ENCODE assay signal across 22 cellular contexts in genomic region chr15:61503383-61503969, GRCh38.
"Had no signal": no experiment of that assay in that cellular context is flagged by ENCODE, and none has a peak within 500 bp of the region (broad histone marks: within the 10 kb centered on the region; RNA-seq: fewer than 3 reads in every experiment).

No MANE protein-coding gene starts in this region.

- H3K4me3 ChIP-seq: colonic mucosa, gastrocnemius medialis, heart right ventricle, left ventricle myocardium inferior, lower lobe of right lung, mucosa of descending colon had no signal

- DNase-seq: colonic mucosa; cortex of kidney; effector CD8-positive, alpha-beta T cell; effector memory CD8-positive, alpha-beta T cell; endodermal cell; erythroblast; foreskin fibroblast; foreskin melanocyte; gastrocnemius medialis; glutamatergic neuron; head of caudate nucleus; heart right ventricle; hippocampal formation; left cardiac atrium; left ventricle myocardium inferior; lower lobe of right lung; mesenchymal stem cell; mucosa of descending colon; naive B cell; naive thymus-derived CD8-positive, alpha-beta T cell had no signal

- H3K27me3 ChIP-seq: colonic mucosa, gastrocnemius medialis had no signal

- H3K36me3 ChIP-seq: colonic mucosa, gastrocnemius medialis, heart right ventricle, left ventricle myocardium inferior, lower lobe of right lung had no signal

- H3K27ac ChIP-seq: colonic mucosa, epithelial cell of prostate, gastrocnemius medialis, heart right ventricle, left ventricle myocardium inferior, lower lobe of right lung had no signal

- ATAC-seq: effector memory CD8-positive, alpha-beta T cell; esophagus mucosa; gastrocnemius medialis; heart right ventricle; left cardiac atrium; lower lobe of right lung; mucosa of descending colon; naive thymus-derived CD8-positive, alpha-beta T cell had no signal

- H3K4me1 ChIP-seq: colonic mucosa, gastrocnemius medialis, heart right ventricle, left ventricle myocardium inferior, lower lobe of right lung had no signal

- H3K9me3 ChIP-seq: colonic mucosa, gastrocnemius medialis, heart right ventricle, left ventricle myocardium inferior, lower lobe of right lung, mucosa of descending colon had no signal
